ENCODE assay signal across 11 cellular contexts in genomic region chr6:98944598-98945011, GRCh38. TPM values are rescaled to one million over a fixed set of nuclear protein-coding genes. Genes with fewer than 3 reads are reported as not detected.
A peak's percentile ranks its signal among the peaks of the same experiment; 100 is the strongest.
DNase-seq lines count a peak whose midpoint lies in the region; ATAC-seq, FAIRE-seq and TF ChIP-seq lines count a peak whose summit lies in the region.
"Had no signal": no experiment of that assay in that cellular context is flagged by ENCODE, and none has a peak within 500 bp of the region (broad histone marks: within the 10 kb centered on the region; RNA-seq: fewer than 3 reads in every experiment).

No MANE protein-coding gene starts in this region.

- no peak overlapping the region for H3K4me3 ChIP-seq in fibroblast of villous mesenchyme (ENCODE audit: low read depth, low read length)

- no peak for ATAC-seq in GM21619 (IDR thresholded peaks at IDR 0.05; ENCODE audit: unreplicated experiment)

- DNase-seq in HCEC 1CT, result peak; percentile 13
- peak; percentile 7 for DNase-seq in RCC 7860 (ENCODE audit: low spot score)
- DNase-seq in fibroblast of villous mesenchyme (ENCODE audit: low read depth), result peak; percentile 89
- no peak for DNase-seq in NCI-H2227 treated with DMSO at 0.1 percent for 48 hours (lab: John Stamatoyannopoulos, UW)
- no peak for DNase-seq in 8988T
- DNase-seq in activated CD4-positive, CD25-positive, alpha-beta regulatory T cell (lab: John Stamatoyannopoulos, UW), result no peak
- DNase-seq: head of caudate nucleus, Right ventricle myocardium superior had no signal

- peak overlapping the region; percentile 79 for H3K27ac ChIP-seq in 22Rv1

- TF ChIP-seq CTCF in 22Rv1 (IDR thresholded peaks at IDR 0.05) (no peak), fibroblast of villous mesenchyme (IDR thresholded peaks at IDR 0.05; ENCODE audit: insufficient read depth, low read depth, low read length) (no peak)

- FAIRE-seq in RCC 7860 (lab: Jason Lieb, UNC), result no peak
- FAIRE-seq: GM12892 had no signal

RNA-seq across cellular contexts. Expression of gene FBXL4, which starts 3.1 kb away (rescaled TPM):
- total RNA-seq in fibroblast of villous mesenchyme, result 10.6 and 19.0 TPM in 2 replicates

Comparison
In these comparisons a context has a peak if more than half of its experiments do, and no peak if none do; other contexts are left out.
1. DNase-seq: peak in HCEC 1CT (single experiment), RCC 7860 (single experiment) and fibroblast of villous mesenchyme (single experiment); none in NCI-H2227 treated with DMSO at 0.1 percent for 48 hours (single experiment), 8988T (single experiment) and activated CD4-positive, CD25-positive, alpha-beta regulatory T cell (0 of 4).